In genomic region chr1:234933031-234933430, GRCh38 we compare ENCODE assay signal across 8 cellular contexts.
DNase-seq lines count a peak whose midpoint lies in the region; ATAC-seq and TF ChIP-seq lines count a peak whose summit lies in the region.

No MANE protein-coding gene starts in this region.

- H3K27me3 Mint-ChIP-seq in MCF 10A (ENCODE audit: insufficient read depth, unreplicated experiment): no peaks in the 10 kb centered on the region

- no peaks in the 10 kb centered on the region for H3K9me3 Mint-ChIP-seq in MCF 10A (ENCODE audit: unreplicated experiment)

- H3K4me1 Mint-ChIP-seq in MCF 10A (ENCODE audit: insufficient read depth, unreplicated experiment): peaks cover 6% of the 10 kb centered on the region

- CTCF ChIA-PET in MCF 10A (lab: Yijun Ruan, JAX): interaction anchor here (0.6 to 1.2 kb wide), 5 partner anchors 22 to 472 kb away, joined by 3 to 5 read pairs (median 3); no protein-coding TSS in a partner anchor

- peak overlapping the region in 1 of 2 donors; percentile 16 for H3K27ac ChIP-seq in breast epithelium

- DNase-seq in MCF 10A (ENCODE audit: unreplicated experiment) (peak; percentile 22), breast epithelium (ENCODE audit: low spot score in 2 of 2) (no peak), epithelial cell of esophagus (ENCODE audit: low read depth) (peak; percentile 29), ureter (ENCODE audit: low spot score) (peak; percentile 68), epidermal melanocyte (ENCODE audit: insufficient read length, low spot score) (no peak)
- DNase-seq in activated CD4-positive, alpha-beta T cell treated with anti-CD3 and anti-CD28 coated beads, Interleukin-2, amount 50 U/mL, for 4 hours: no peak

- H3K36me3 ChIP-seq in breast epithelium: no peaks in the 10 kb centered on the region

- no peak for TF ChIP-seq POLR2A in breast epithelium (IDR thresholded peaks at IDR 0.05)

- no peak overlapping the region for H3K27ac Mint-ChIP-seq in MCF 10A (ENCODE audit: low read depth, unreplicated experiment)

- H3K4me3 ChIP-seq in breast epithelium: no peak overlapping the region
- no peak overlapping the region for H3K4me3 ChIP-seq in epithelial cell of esophagus (ENCODE audit: low read length)

- no peaks in the 10 kb centered on the region for H3K36me3 Mint-ChIP-seq in MCF 10A (ENCODE audit: insufficient read depth, unreplicated experiment)

- no peaks in the 10 kb centered on the region for H3K27me3 ChIP-seq in breast epithelium

- no peaks in the 10 kb centered on the region for H3K4me1 ChIP-seq in breast epithelium

- intact Hi-C loops in MCF 10A (cut with micrococcal nuclease) (no loop called here), breast epithelium (cut with DNase I; ENCODE audit: low total_unique reads) (no loop called here)

- H3K4me3 Mint-ChIP-seq in MCF 10A (ENCODE audit: unreplicated experiment): no peak overlapping the region

- TF ChIP-seq CTCF in MCF 10A (IDR thresholded peaks at IDR 0.05; ENCODE audit: unreplicated experiment) (no peak), breast epithelium (IDR thresholded peaks at IDR 0.05) (no peak), epithelial cell of esophagus (IDR thresholded peaks at IDR 0.05; ENCODE audit: insufficient read depth, low read depth, low read length, missing control alignments) (no peak)

- POLR2A ChIA-PET in MCF 10A (lab: Yijun Ruan, JAX): interaction anchor here (0.6 to 1.8 kb wide), 3 partner anchors 9 to 322 kb away, joined by 3 to 6 read pairs (median 3); no protein-coding TSS in a partner anchor

- no peaks in the 10 kb centered on the region for H3K9me3 ChIP-seq in breast epithelium

- no TSS peak for BruUV-seq in MCF 10A (replicated peaks; lab: Mats Ljungman, UMichigan)

- ATAC-seq in HG03520 (IDR thresholded peaks at IDR 0.05; ENCODE audit: unreplicated experiment): peak; percentile 18
- ATAC-seq in HG02852 (IDR thresholded peaks at IDR 0.05; ENCODE audit: unreplicated experiment): no peak

Comparison
In these comparisons a context has a peak if more than half of its experiments do, and no peak if none do; other contexts are left out.
1. DNase-seq: peak in MCF 10A (single experiment), epithelial cell of esophagus (single experiment) and ureter (single experiment); none in breast epithelium (0 of 2), activated CD4-positive, alpha-beta T cell treated with anti-CD3 and anti-CD28 coated beads, Interleukin-2, amount 50 U/mL, for 4 hours (0 of 2) and epidermal melanocyte (single experiment).